20 cellular contexts compared by ENCODE assay signal in genomic region chr20:50233325-50234212, GRCh38.
"Had no signal": no experiment of that assay in that cellular context is flagged by ENCODE, and none has a peak within 500 bp of the region (broad histone marks: within the 10 kb centered on the region; RNA-seq: fewer than 3 reads in every experiment).

No MANE protein-coding gene starts in this region.

- H3K9me3 ChIP-seq: body of pancreas, esophagus squamous epithelium, psoas muscle, right lobe of liver, stomach, thoracic aorta had no signal

- H3K27ac ChIP-seq: body of pancreas, coronary artery, psoas muscle, right lobe of liver, stomach, thoracic aorta had no signal

- H3K4me1 ChIP-seq: body of pancreas, psoas muscle, right lobe of liver had no signal

- H3K27ac Mint-ChIP-seq: activated naive CD8-positive, alpha-beta T cell treated with anti-CD3 and anti-CD28 coated beads for 36 hours; natural killer cell treated with Interleukin-12 subunit alpha and Interleukin-12 subunit beta and Interleukin-15 and Interleukin-18, amount 100 ng/mL, for 72 hours; T-helper 2 cell treated with Interferon-gamma antibody and Interleukin-4, amounts not matched to agents 5 μg/mL and 100 μg/mL, for 36 hours had no signal

- H3K27me3 Mint-ChIP-seq: activated naive CD8-positive, alpha-beta T cell treated with anti-CD3 and anti-CD28 coated beads for 36 hours had no signal

- H3K4me1 Mint-ChIP-seq: central memory CD8-positive, alpha-beta T cell had no signal

- H3K36me3 ChIP-seq: esophagus squamous epithelium, right lobe of liver, stomach, thoracic aorta had no signal

- DNase-seq: activated CD4-positive, alpha-beta T cell treated with anti-CD3 and anti-CD28 coated beads, Interleukin-2, amount 50 U/mL, for 1 hour; activated CD4-positive, CD25-positive, alpha-beta regulatory T cell; activated CD8-positive, alpha-beta memory T cell treated with anti-CD3 and anti-CD28 coated beads for 24 hours; activated naive CD8-positive, alpha-beta T cell treated with anti-CD3 and anti-CD28 coated beads for 36 hours; amygdala; body of pancreas; effector CD4-positive, alpha-beta T cell; esophagus squamous epithelium; hippocampal formation; left ventricle myocardium superior; mesendoderm; nucleus accumbens; right lobe of liver; stomach had no signal

- H3K27me3 ChIP-seq: body of pancreas, esophagus squamous epithelium, right lobe of liver, stomach had no signal

- H3K9me3 Mint-ChIP-seq: activated naive CD8-positive, alpha-beta T cell treated with anti-CD3 and anti-CD28 coated beads for 36 hours; central memory CD8-positive, alpha-beta T cell; natural killer cell treated with Interleukin-12 subunit alpha and Interleukin-12 subunit beta and Interleukin-15 and Interleukin-18, amount 100 ng/mL, for 72 hours; T-helper 2 cell treated with Interferon-gamma antibody and Interleukin-4, amounts not matched to agents 5 μg/mL and 100 μg/mL, for 36 hours had no signal

- H3K4me3 Mint-ChIP-seq: activated naive CD8-positive, alpha-beta T cell treated with anti-CD3 and anti-CD28 coated beads for 36 hours; central memory CD8-positive, alpha-beta T cell; natural killer cell treated with Interleukin-12 subunit alpha and Interleukin-12 subunit beta and Interleukin-15 and Interleukin-18, amount 100 ng/mL, for 72 hours; T-helper 2 cell treated with Interferon-gamma antibody and Interleukin-4, amounts not matched to agents 5 μg/mL and 100 μg/mL, for 36 hours had no signal

- H3K4me3 ChIP-seq: body of pancreas, coronary artery, esophagus squamous epithelium, psoas muscle, right lobe of liver, stomach, thoracic aorta had no signal

- ATAC-seq: body of pancreas, left ventricle myocardium superior had no signal

- H3K36me3 Mint-ChIP-seq: activated naive CD8-positive, alpha-beta T cell treated with anti-CD3 and anti-CD28 coated beads for 36 hours; natural killer cell treated with Interleukin-12 subunit alpha and Interleukin-12 subunit beta and Interleukin-15 and Interleukin-18, amount 100 ng/mL, for 72 hours had no signal
